ENCODE assay signal across 2 cellular contexts in the genomic region with DNA sequence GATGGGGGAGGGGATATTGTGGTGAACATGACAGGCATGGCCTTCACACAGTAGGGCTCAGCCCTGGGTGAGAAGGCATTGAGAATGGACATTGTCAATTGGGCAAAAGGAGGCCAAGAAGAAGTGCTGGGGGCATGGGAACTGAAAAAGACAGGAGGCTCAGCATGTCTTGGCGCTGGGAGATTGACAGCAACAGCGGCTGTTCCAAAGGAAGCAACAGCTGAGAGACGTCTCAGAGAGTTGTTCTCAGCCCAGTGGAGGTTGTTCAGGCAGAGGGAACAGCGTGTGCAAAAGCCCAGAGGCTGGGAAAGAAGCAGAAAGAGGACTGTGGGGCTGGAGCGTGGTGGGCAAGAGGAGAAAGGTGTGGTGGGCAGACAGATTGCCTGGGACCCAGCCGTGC. TPM values are rescaled to one million over a fixed set of nuclear protein-coding genes. Genes with fewer than 3 reads are reported as not detected.
"Had no signal": no experiment of that assay in that cellular context is flagged by ENCODE, and none has a peak within 500 bp of the region (broad histone marks: within the 10 kb centered on the region; RNA-seq: fewer than 3 reads in every experiment).

No MANE protein-coding gene starts in this region.

RNA-seq across cellular contexts. Expression of a gene that starts 53.9 kb away (rescaled TPM):
- total RNA-seq: activated CD8-positive, alpha-beta memory T cell treated with anti-CD3 and anti-CD28 coated beads for 36 hours; activated naive CD8-positive, alpha-beta T cell treated with anti-CD3 and anti-CD28 coated beads for 36 hours had no signal
